16 cellular contexts compared by ENCODE assay signal in genomic region chr4:148069086-148070010, GRCh38.
DNase-seq lines count a peak whose midpoint lies in the region; ATAC-seq and TF ChIP-seq lines count a peak whose summit lies in the region.
"Had no signal": no experiment of that assay in that cellular context is flagged by ENCODE, and none has a peak within 500 bp of the region (broad histone marks: within the 10 kb centered on the region; RNA-seq: fewer than 3 reads in every experiment).

No MANE protein-coding gene starts in this region.

- intact Hi-C loops in Right ventricle myocardium inferior (cut with DNase I), result loop anchor here (5.0 kb wide), 1 partner anchor 142 kb away; no protein-coding TSS in a partner anchor
- intact Hi-C loops in cardiac septum (cut with DNase I), result loop anchor here (5.0 kb wide), 1 partner anchor 203 kb away; no protein-coding TSS in a partner anchor
- intact Hi-C loops in heart right ventricle (cut with DNase I), result no loop called here
- intact Hi-C loops in activated T-helper 1 cell treated with anti-CD3 and anti-CD28 coated beads, Interleukin-12 subunit alpha, Interleukin-12 subunit beta, Interleukin-2, Interleukin-4 antibody, amounts not matched to agents 30 ng/mL and 10 ng/mL and 1 ng/mL, durations not matched to agents 14 hours and 24 hours and 36 hours (cut with micrococcal nuclease), result no loop called here

- peak overlapping the region in 1 of 10 donors; percentile 10 for H3K4me3 Mint-ChIP-seq in naive thymus-derived CD8-positive, alpha-beta T cell
- H3K4me3 Mint-ChIP-seq in activated T-helper 1 cell treated with anti-CD3 and anti-CD28 coated beads, Interleukin-12 subunit alpha, Interleukin-12 subunit beta, Interleukin-2, Interleukin-4 antibody, amounts not matched to agents 30 ng/mL and 10 ng/mL and 1 ng/mL, durations not matched to agents 14 hours and 24 hours and 36 hours, result no peak overlapping the region
- H3K4me3 Mint-ChIP-seq in effector memory CD8-positive, alpha-beta T cell, result no peak overlapping the region

- H3K27me3 ChIP-seq in heart right ventricle, result no peaks in the 10 kb centered on the region

- DNase-seq in Right ventricle myocardium inferior (ENCODE audit: missing footprints) (no peak), cardiac septum (ENCODE audit: low spot score) (no peak), heart right ventricle (no peak), GM03348 (ENCODE audit: low spot score) (no peak), NCI-H1436 treated with DMSO at 0.1 percent for 48 hours (lab: John Stamatoyannopoulos, UW) (no peak)
- DNase-seq in naive thymus-derived CD8-positive, alpha-beta T cell, result no peak
- no peak for DNase-seq in activated T-helper 1 cell treated with anti-CD3 and anti-CD28 coated beads, Interleukin-12 subunit alpha, Interleukin-12 subunit beta, Interleukin-2, Interleukin-4 antibody, amounts not matched to agents 30 ng/mL and 10 ng/mL and 1 ng/mL, durations not matched to agents 14 hours and 24 hours and 36 hours (ENCODE audit: low spot score)
- no peak for DNase-seq in effector memory CD8-positive, alpha-beta T cell
- DNase-seq: DMS53, GM23248, MM.1S, NCI-H1930, NCI-H2171, SIG-M5 had no signal

- H3K27ac ChIP-seq in heart right ventricle, result peak overlapping the region in 6 of 10 donors; percentile 9 to 65 (median 38)
- H3K27ac ChIP-seq: A549, C4-2B, GM23248 had no signal

- POLR2A ChIA-PET in naive thymus-derived CD8-positive, alpha-beta T cell (lab: Charles Lee), result interaction anchor here (1.0 to 2.0 kb wide), 2 partner anchors 10 to 373 kb away, joined by 3 to 7 read pairs; partner anchors contain the start of gene NR3C2

- peaks cover 0 to 26% (median 8%) of the 10 kb centered on the region in 9 donors for H3K9me3 Mint-ChIP-seq in naive thymus-derived CD8-positive, alpha-beta T cell
- peaks cover 7% of the 10 kb centered on the region for H3K9me3 Mint-ChIP-seq in activated T-helper 1 cell treated with anti-CD3 and anti-CD28 coated beads, Interleukin-12 subunit alpha, Interleukin-12 subunit beta, Interleukin-2, Interleukin-4 antibody, amounts not matched to agents 30 ng/mL and 10 ng/mL and 1 ng/mL, durations not matched to agents 14 hours and 24 hours and 36 hours
- peaks cover 0 to 1% of the 10 kb centered on the region in 2 donors for H3K9me3 Mint-ChIP-seq in effector memory CD8-positive, alpha-beta T cell

- peak overlapping the region in 8 of 10 donors; percentile 6 to 87 (median 50) for H3K27ac Mint-ChIP-seq in naive thymus-derived CD8-positive, alpha-beta T cell
- H3K27ac Mint-ChIP-seq in activated T-helper 1 cell treated with anti-CD3 and anti-CD28 coated beads, Interleukin-12 subunit alpha, Interleukin-12 subunit beta, Interleukin-2, Interleukin-4 antibody, amounts not matched to agents 30 ng/mL and 10 ng/mL and 1 ng/mL, durations not matched to agents 14 hours and 24 hours and 36 hours, result no peak overlapping the region
- H3K27ac Mint-ChIP-seq in effector memory CD8-positive, alpha-beta T cell, result peak overlapping the region in 1 of 2 donors; percentile 38

- no peak for TF ChIP-seq CTCF in heart right ventricle (IDR thresholded peaks at IDR 0.05)

- peak; percentile 3 for ATAC-seq in Right ventricle myocardium inferior
- peak in 2 of 8 donors; percentile 3 to 12 for ATAC-seq in heart right ventricle
- no peak for ATAC-seq in naive thymus-derived CD8-positive, alpha-beta T cell
- no peak for ATAC-seq in effector memory CD8-positive, alpha-beta T cell (replicated peaks)
- ATAC-seq: A549 had no signal

- peaks cover 23 to 61% (median 51%) of the 10 kb centered on the region in 3 donors for H3K36me3 Mint-ChIP-seq in naive thymus-derived CD8-positive, alpha-beta T cell
- peaks cover 8% of the 10 kb centered on the region for H3K36me3 Mint-ChIP-seq in activated T-helper 1 cell treated with anti-CD3 and anti-CD28 coated beads, Interleukin-12 subunit alpha, Interleukin-12 subunit beta, Interleukin-2, Interleukin-4 antibody, amounts not matched to agents 30 ng/mL and 10 ng/mL and 1 ng/mL, durations not matched to agents 14 hours and 24 hours and 36 hours (ENCODE audit: low read depth)
- peaks cover 15% of the 10 kb centered on the region for H3K36me3 Mint-ChIP-seq in effector memory CD8-positive, alpha-beta T cell (ENCODE audit: insufficient read depth)

- no peaks in the 10 kb centered on the region for H3K27me3 Mint-ChIP-seq in naive thymus-derived CD8-positive, alpha-beta T cell
- no peaks in the 10 kb centered on the region for H3K27me3 Mint-ChIP-seq in activated T-helper 1 cell treated with anti-CD3 and anti-CD28 coated beads, Interleukin-12 subunit alpha, Interleukin-12 subunit beta, Interleukin-2, Interleukin-4 antibody, amounts not matched to agents 30 ng/mL and 10 ng/mL and 1 ng/mL, durations not matched to agents 14 hours and 24 hours and 36 hours (ENCODE audit: insufficient read depth)
- no peaks in the 10 kb centered on the region for H3K27me3 Mint-ChIP-seq in effector memory CD8-positive, alpha-beta T cell

- H3K9me3 ChIP-seq in heart right ventricle, result peaks cover 0 to 7% (median 0%) of the 10 kb centered on the region in 11 donors
- H3K9me3 ChIP-seq: A549 had no signal

- no peak overlapping the region for H3K4me3 ChIP-seq in heart right ventricle
- H3K4me3 ChIP-seq: A549, GM23248 had no signal

- H3K4me1 ChIP-seq in heart right ventricle, result peaks cover 8 to 60% (median 46%) of the 10 kb centered on the region in 9 donors
- H3K4me1 ChIP-seq: A549 had no signal

- H3K36me3 ChIP-seq in heart right ventricle, result peaks cover 0 to 49% (median 13%) of the 10 kb centered on the region in 9 donors

- peaks cover 3 to 57% (median 16%) of the 10 kb centered on the region in 4 donors for H3K4me1 Mint-ChIP-seq in naive thymus-derived CD8-positive, alpha-beta T cell
- H3K4me1 Mint-ChIP-seq in activated T-helper 1 cell treated with anti-CD3 and anti-CD28 coated beads, Interleukin-12 subunit alpha, Interleukin-12 subunit beta, Interleukin-2, Interleukin-4 antibody, amounts not matched to agents 30 ng/mL and 10 ng/mL and 1 ng/mL, durations not matched to agents 14 hours and 24 hours and 36 hours (ENCODE audit: low read depth), result no peaks in the 10 kb centered on the region
- H3K4me1 Mint-ChIP-seq in effector memory CD8-positive, alpha-beta T cell (ENCODE audit: low read depth in 2 of 2), result peaks cover 0 to 8% of the 10 kb centered on the region in 2 donors

- 77 to 85% methylated on average over 11 of the region's 11 CpGs for WGBS in heart right ventricle, 2 donors

Comparison
In these comparisons a context has a peak if more than half of its experiments do, and no peak if none do; other contexts are left out.
1. intact Hi-C loops: an anchor here in Right ventricle myocardium inferior (5.0 kb wide) and cardiac septum (5.0 kb wide); none called in heart right ventricle and activated T-helper 1 cell treated with anti-CD3 and anti-CD28 coated beads, Interleukin-12 subunit alpha, Interleukin-12 subunit beta, Interleukin-2, Interleukin-4 antibody, amounts not matched to agents 30 ng/mL and 10 ng/mL and 1 ng/mL, durations not matched to agents 14 hours and 24 hours and 36 hours.